Comparison of ENCODE assay signal across 21 cellular contexts in genomic region chr17:69978056-69978646, GRCh38.
"Had no signal": no experiment of that assay in that cellular context is flagged by ENCODE, and none has a peak within 500 bp of the region (broad histone marks: within the 10 kb centered on the region; RNA-seq: fewer than 3 reads in every experiment).

No MANE protein-coding gene starts in this region.

- H3K4me1 ChIP-seq: gastrocnemius medialis, heart left ventricle, left ventricle myocardium inferior, neural progenitor cell, prostate gland, testis, upper lobe of left lung had no signal

- H2AFZ ChIP-seq: neural progenitor cell had no signal

- ATAC-seq: activated CD8-positive, alpha-beta memory T cell treated with anti-CD3 and anti-CD28 coated beads, Interleukin-2, amount 10 ng/mL, durations not matched to agents 7 days and 5 days; activated T-helper 17 cell treated with anti-CD3 and anti-CD28 coated beads, Interleukin-2, amount 50 U/mL, for 72 hours; gastrocnemius medialis; heart left ventricle; sciatic nerve; SK-N-SH treated with all-trans-retinoic acid at 6 μM for 48 hours; stimulated activated memory B cell treated with anti-CD40 and anti-IgM and Interleukin-4, amounts not matched to agents 10 μg/mL and 1 μg/mL and 100 μg/mL, for 72 hours; T-cell had no signal

- H3K4me2 ChIP-seq: neural progenitor cell had no signal

- H3K27ac ChIP-seq: dorsolateral prefrontal cortex, gastrocnemius medialis, heart left ventricle, left ventricle myocardium inferior, neural progenitor cell, prostate gland, testis, upper lobe of left lung had no signal

- H3K27me3 ChIP-seq: gastrocnemius medialis, heart left ventricle, neural progenitor cell, testis, upper lobe of left lung had no signal

- H3K9ac ChIP-seq: neural progenitor cell had no signal

- H3K9me3 ChIP-seq: gastrocnemius medialis, prostate gland, testis had no signal

- H3K4me3 ChIP-seq: dorsolateral prefrontal cortex, gastrocnemius medialis, heart left ventricle, left ventricle myocardium inferior, neural progenitor cell, prostate gland, testis, upper lobe of left lung had no signal

- H3K36me3 ChIP-seq: gastrocnemius medialis, heart left ventricle, left ventricle myocardium inferior, neural progenitor cell, prostate gland, upper lobe of left lung had no signal

- DNase-seq: activated B cell treated with CpG ODN at 0.5 μM for 24 hours; activated CD4-positive, alpha-beta memory T cell treated with anti-CD3 and anti-CD28 coated beads, Interleukin-2, amount 10 ng/mL, durations not matched to agents 7 days and 5 days; activated CD4-positive, alpha-beta T cell treated with anti-CD3 and anti-CD28 coated beads for 48 hours; activated CD8-positive, alpha-beta memory T cell treated with anti-CD3 and anti-CD28 coated beads, Interleukin-2, amount 10 ng/mL, durations not matched to agents 7 days and 5 days; activated naive CD4-positive, alpha-beta T cell; anterior cingulate cortex; dorsolateral prefrontal cortex; gastrocnemius medialis; heart left ventricle; left ventricle myocardium inferior; naive B cell; stimulated activated CD4-positive, alpha-beta T cell treated with anti-CD3 and anti-CD28 coated beads, Interleukin-4, amount 100 ng/mL, for 4 hours; T-cell; testis; upper lobe of left lung had no signal
